In genomic region chr6:14399635-14400034, GRCh38 we compare ENCODE assay signal across 17 cellular contexts.
DNase-seq lines count a peak whose midpoint lies in the region; ATAC-seq and TF ChIP-seq lines count a peak whose summit lies in the region.
"Had no signal": no experiment of that assay in that cellular context is flagged by ENCODE, and none has a peak within 500 bp of the region (broad histone marks: within the 10 kb centered on the region; RNA-seq: fewer than 3 reads in every experiment).

No MANE protein-coding gene starts in this region.

- no peak overlapping the region for H4K5ac ChIP-seq in IMR-90 (ENCODE audit: low read depth, low read length)

- H4K91ac ChIP-seq in IMR-90 (ENCODE audit: insufficient read depth, low read depth, low read length) = no peak overlapping the region

- H3K36me3 Mint-ChIP-seq in nephron (ENCODE audit: low read depth) = peaks cover 3% of the 10 kb centered on the region
- H3K36me3 Mint-ChIP-seq: CD4-positive, alpha-beta memory T cell had no signal

- H2BK20ac ChIP-seq in IMR-90 (ENCODE audit: low read depth, low read length) = no peak overlapping the region

- peak; percentile 3 for DNase-seq in IMR-90
- DNase-seq in fibroblast of peridontal ligament (ENCODE audit: extremely low read depth) = peak; percentile 6
- DNase-seq in SW 1271 (lab: John Stamatoyannopoulos, UW) = no peak
- no peak for DNase-seq in prostate gland (ENCODE audit: low spot score)
- no peak for DNase-seq in EL
- DNase-seq: C1 segment of cervical spinal cord; Caco-2; CD4-positive, alpha-beta memory T cell; DMS153; DND-41; GDM1; GM23248; H9; HFFc6 had no signal

- H3K56ac ChIP-seq in IMR-90 (ENCODE audit: extremely low read depth, insufficient read depth, low read length) = no peak overlapping the region

- H2AK9ac ChIP-seq in IMR-90 (replicated peaks; ENCODE audit: low read depth, low read length, poor library complexity) = no peak overlapping the region

- H2BK120ac ChIP-seq in IMR-90 (ENCODE audit: low read depth, low read length) = no peak overlapping the region

- H3K27me3 ChIP-seq in IMR-90 (ENCODE audit: control insufficient read depth, insufficient read depth, low read length) (0 out of 2 replicates have a peak, but pooled peaks cover 2% of the 10 kb centered on the region), prostate gland (replicated peaks; ENCODE audit: insufficient read depth) (no peaks in the 10 kb centered on the region)

- no peak overlapping the region for H2AK5ac ChIP-seq in IMR-90 (ENCODE audit: low read depth, low read length)

- BruUV-seq in IMR-90 (replicated peaks; lab: Mats Ljungman, UMichigan) = no TSS peak

- H3K14ac ChIP-seq in IMR-90 (replicated peaks; ENCODE audit: low read depth, low read length) = no peak overlapping the region

- POLR2A ChIA-PET in IMR-90 (lab: Charles Lee; ENCODE audit: unreplicated experiment) = no interaction called here

- peak overlapping the region in 2 of 3 experiments; percentile 57 to 86 for H3K27ac Mint-ChIP-seq in nephron
- H3K27ac Mint-ChIP-seq: CD4-positive, alpha-beta memory T cell; H9; HFFc6 had no signal

- H3K4ac ChIP-seq in IMR-90 (ENCODE audit: low read depth, low read length) = no peak overlapping the region

- no peak overlapping the region for H3K23ac ChIP-seq in IMR-90 (ENCODE audit: low read depth, low read length)

- H2AFZ ChIP-seq in IMR-90 (replicated peaks; ENCODE audit: low read length, poor library complexity) = no peak overlapping the region
- H2AFZ ChIP-seq: GM23248 had no signal

- intact Hi-C loops in IMR-90 (cut with micrococcal nuclease) = no loop called here
- intact Hi-C loops in prostate gland (cut with DNase I) = no loop called here

- no peaks in the 10 kb centered on the region; the same call in 1 of the 2 replicates for H4K20me1 ChIP-seq in IMR-90 (ENCODE audit: insufficient read depth, low read length)

- no peak overlapping the region for H3K4me2 ChIP-seq in IMR-90 (ENCODE audit: low read depth, low read length)

- no peak for TF ChIP-seq CTCF in IMR-90 (conservative IDR thresholded peaks at IDR 0.05; ENCODE audit: low read depth, low read length)
- TF ChIP-seq CTCF in nephron (IDR thresholded peaks at IDR 0.05; ENCODE audit: unreplicated experiment in 3 of 3) = no peak
- TF ChIP-seq CTCF in prostate gland (IDR thresholded peaks at IDR 0.05) = no peak

- H3K27ac ChIP-seq in IMR-90 (ENCODE audit: insufficient read depth, low read length) = no peak overlapping the region
- no peak overlapping the region for H3K27ac ChIP-seq in prostate gland
- H3K27ac ChIP-seq: GM23248 had no signal

- in situ Hi-C loops in IMR-90 (cut with MboI; ENCODE audit: low sequenced_read_pairs) = no loop called here

- H2BK15ac ChIP-seq in IMR-90 (ENCODE audit: low read depth, low read length) = no peak overlapping the region

- H3K36me3 ChIP-seq in IMR-90 (ENCODE audit: control insufficient read depth, insufficient read depth, low read length) (no peaks in the 10 kb centered on the region), prostate gland (no peaks in the 10 kb centered on the region)

- H3K4me3 ChIP-seq in IMR-90 (ENCODE audit: insufficient read depth, low read depth, low read length) = no peak overlapping the region
- no peak overlapping the region for H3K4me3 ChIP-seq in prostate gland
- H3K4me3 ChIP-seq: GM12878, GM23248 had no signal

- no peak overlapping the region for H3K18ac ChIP-seq in IMR-90 (ENCODE audit: low read depth, low read length)

- TF ChIP-seq POLR2A in IMR-90 (IDR thresholded peaks at IDR 0.05; ENCODE audit: low read depth, low read length) (no peak), prostate gland (IDR thresholded peaks at IDR 0.05) (no peak)

- peaks cover 29% of the 10 kb centered on the region for H3K4me1 Mint-ChIP-seq in nephron
- H3K4me1 Mint-ChIP-seq: CD4-positive, alpha-beta memory T cell had no signal

- WGBS in IMR-90 (ENCODE audit: extremely low coverage in 2 of 2, insufficient read length in 1 of 2), 2 experiments = 95% methylated on average over 2 of the region's 5 CpGs; no CpG with 5 or more reads in 1 of the 2 experiments
- 78% methylated on average over 5 of the region's 5 CpGs for WGBS in prostate gland

- H3K4me3 Mint-ChIP-seq in nephron = no peak overlapping the region
- H3K4me3 Mint-ChIP-seq: CD4-positive, alpha-beta memory T cell; H9; HFFc6 had no signal

- H3K27me3 Mint-ChIP-seq in nephron (ENCODE audit: low read depth) = peaks cover 7% of the 10 kb centered on the region

- no peaks in the 10 kb centered on the region for H3K79me1 ChIP-seq in IMR-90 (ENCODE audit: low read depth in 1 of 2, low read length in 2 of 2)

- H2BK5ac ChIP-seq in IMR-90 (ENCODE audit: low read depth, low read length, poor library complexity, severe bottlenecking) = no peak overlapping the region

- H3K4me1 ChIP-seq in IMR-90 (ENCODE audit: control insufficient read depth, insufficient read depth, low read length) (peaks cover 4% of the 10 kb centered on the region), prostate gland (replicated peaks) (no peaks in the 10 kb centered on the region)
- H3K4me1 ChIP-seq: Caco-2 had no signal

- peaks cover 3% of the 10 kb centered on the region; the same call in 1 of the 2 replicates for H3K9me1 ChIP-seq in IMR-90 (ENCODE audit: insufficient read depth, low read length)

- H3K9me3 ChIP-seq in IMR-90 (ENCODE audit: control insufficient read depth, insufficient read depth, low read length) (no peaks in the 10 kb centered on the region), prostate gland (no peaks in the 10 kb centered on the region)
- H3K9me3 ChIP-seq: Caco-2 had no signal

- CTCF ChIA-PET in IMR-90 (lab: Yijun Ruan, JAX) = no interaction called here

- dilution Hi-C loops in IMR-90 (cut with HindIII; ENCODE audit: low sequenced_read_pairs, unreplicated experiment) = no loop called here

- TF ChIP-seq RAD21 in IMR-90 (IDR thresholded peaks at IDR 0.05; ENCODE audit: low read length) = no peak

- H3K9me3 Mint-ChIP-seq in nephron = no peaks in the 10 kb centered on the region
- H3K9me3 Mint-ChIP-seq: CD4-positive, alpha-beta memory T cell; HFFc6 had no signal

- no peak for ATAC-seq in IMR-90 (ENCODE audit: low read depth)
- ATAC-seq: GM12878, HCT116 had no signal

- H4K8ac ChIP-seq in IMR-90 (ENCODE audit: low read depth in 2 of 2, low read length in 2 of 2) = no peak overlapping the region

- no peak overlapping the region for H3K9ac ChIP-seq in IMR-90 (ENCODE audit: low read depth, low read length)
- H3K9ac ChIP-seq: GM23248 had no signal

TF ChIP-seq in IMR-90, 13 proteins besides CTCF, POLR2A, EP300 and RAD21:
- TF ChIP-seq RFX5 (IDR thresholded peaks at IDR 0.05; ENCODE audit: low read depth, low read length) = no peak
- TF ChIP-seq, protein P1, sequence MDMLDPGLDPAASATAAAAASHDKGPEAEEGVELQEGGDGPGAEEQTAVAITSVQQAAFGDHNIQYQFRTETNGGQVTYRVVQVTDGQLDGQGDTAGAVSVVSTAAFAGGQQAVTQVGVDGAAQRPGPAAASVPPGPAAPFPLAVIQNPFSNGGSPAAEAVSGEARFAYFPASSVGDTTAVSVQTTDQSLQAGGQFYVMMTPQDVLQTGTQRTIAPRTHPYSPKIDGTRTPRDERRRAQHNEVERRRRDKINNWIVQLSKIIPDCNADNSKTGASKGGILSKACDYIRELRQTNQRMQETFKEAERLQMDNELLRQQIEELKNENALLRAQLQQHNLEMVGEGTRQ (IDR thresholded peaks at IDR 0.05; ENCODE audit: low read depth, low read length) = no peak
- TF ChIP-seq NFE2L2 (IDR thresholded peaks at IDR 0.05; ENCODE audit: low read depth, low read length) = no peak
- no peak for TF ChIP-seq SMC3 (IDR thresholded peaks at IDR 0.05; ENCODE audit: low read depth, low read length)
- TF ChIP-seq, protein P2, sequence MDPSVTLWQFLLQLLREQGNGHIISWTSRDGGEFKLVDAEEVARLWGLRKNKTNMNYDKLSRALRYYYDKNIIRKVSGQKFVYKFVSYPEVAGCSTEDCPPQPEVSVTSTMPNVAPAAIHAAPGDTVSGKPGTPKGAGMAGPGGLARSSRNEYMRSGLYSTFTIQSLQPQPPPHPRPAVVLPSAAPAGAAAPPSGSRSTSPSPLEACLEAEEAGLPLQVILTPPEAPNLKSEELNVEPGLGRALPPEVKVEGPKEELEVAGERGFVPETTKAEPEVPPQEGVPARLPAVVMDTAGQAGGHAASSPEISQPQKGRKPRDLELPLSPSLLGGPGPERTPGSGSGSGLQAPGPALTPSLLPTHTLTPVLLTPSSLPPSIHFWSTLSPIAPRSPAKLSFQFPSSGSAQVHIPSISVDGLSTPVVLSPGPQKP (IDR thresholded peaks at IDR 0.05; ENCODE audit: borderline replicate concordance, low read depth, low read length) = no peak
- no peak for TF ChIP-seq MAZ (IDR thresholded peaks at IDR 0.05; ENCODE audit: borderline replicate concordance, low read depth, low read length)
- no peak for TF ChIP-seq CEBPB (IDR thresholded peaks at IDR 0.05; ENCODE audit: low read depth, low read length)
- TF ChIP-seq CHD1 (IDR thresholded peaks at IDR 0.05; ENCODE audit: low read depth, low read length) = no peak

Comparison
In these comparisons a context has a peak if more than half of its experiments do, and no peak if none do; other contexts are left out.
1. DNase-seq: peak in IMR-90 (single experiment) and fibroblast of peridontal ligament (single experiment); none in SW 1271 (0 of 2), prostate gland (single experiment) and EL (single experiment).